Comparison of ENCODE assay signal across 6 cellular contexts in the genomic region with DNA sequence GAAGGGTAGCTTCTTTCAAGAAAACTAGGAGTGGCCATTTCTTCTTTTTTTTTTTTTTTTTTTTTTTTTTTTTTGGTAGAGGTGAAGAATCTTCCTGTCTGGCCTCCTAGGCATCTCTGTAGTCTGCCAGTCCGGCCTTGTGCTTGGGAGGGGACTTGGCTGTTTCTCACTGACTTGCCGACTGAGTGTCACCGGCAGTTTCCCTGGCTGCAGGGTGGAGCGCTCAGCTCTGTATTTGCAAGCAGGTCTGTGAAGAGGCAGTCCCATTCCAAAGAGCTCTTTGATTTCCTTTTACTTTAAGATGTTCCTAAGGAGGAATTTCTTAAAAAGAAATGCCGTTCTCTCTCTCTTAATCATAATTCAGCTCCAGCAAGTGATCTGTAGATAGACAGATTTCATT.
"Had no signal": no experiment of that assay in that cellular context is flagged by ENCODE, and none has a peak within 500 bp of the region (broad histone marks: within the 10 kb centered on the region; RNA-seq: fewer than 3 reads in every experiment).

No MANE protein-coding gene starts in this region.

- H3K27ac ChIP-seq: HL-60 had no signal

- ATAC-seq: GM23338, HepG2 had no signal

- H3K4me3 ChIP-seq: GM23338 had no signal

- DNase-seq: H9, HCEC 1CT, KBM-7 had no signal
